Comparison of ENCODE assay signal across 1 cellular context in the genomic region with DNA sequence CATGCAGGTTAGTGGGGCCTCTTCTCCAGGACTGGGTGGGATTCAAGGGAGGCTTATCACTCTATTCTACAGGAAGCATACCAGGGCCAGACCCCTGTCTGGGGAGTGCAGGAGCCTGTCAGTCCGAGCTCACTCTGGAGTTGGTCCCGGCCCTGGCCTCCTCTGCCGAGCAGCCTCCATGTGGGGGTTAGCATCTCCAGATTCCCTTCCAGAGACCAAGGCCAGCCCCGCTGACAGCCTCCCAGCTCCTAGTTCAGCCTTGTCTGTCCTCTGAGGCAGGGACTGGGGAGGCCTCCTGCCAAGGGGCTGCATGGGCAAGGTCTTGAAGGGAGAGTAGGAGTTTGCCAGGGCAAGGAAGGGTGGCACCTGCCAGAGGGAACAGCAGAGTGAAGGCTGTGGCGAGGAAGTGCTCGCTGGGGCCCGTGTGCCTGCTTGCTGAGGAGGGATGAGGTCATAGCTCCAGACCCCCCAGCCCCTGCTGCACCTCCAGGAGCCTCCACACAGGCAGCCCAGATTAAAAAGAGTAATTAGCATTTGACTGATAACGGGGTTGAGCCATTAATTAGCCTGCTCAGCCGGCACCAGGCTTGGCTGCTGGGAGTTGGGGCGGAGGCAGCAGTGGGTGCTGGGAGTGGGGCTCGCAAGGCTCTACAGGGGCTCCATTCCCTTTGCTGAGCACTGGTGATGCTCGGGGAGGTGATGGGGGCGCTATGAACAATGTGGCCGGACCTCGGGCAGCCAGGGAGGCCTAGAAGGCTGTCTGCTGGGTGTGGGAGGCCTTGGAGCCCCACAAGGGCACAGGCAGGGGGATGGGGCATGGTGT.
TF ChIP-seq lines count a peak whose summit lies in the region.

No MANE protein-coding gene starts in this region.

TF ChIP-seq in K562, 482 proteins besides CTCF, POLR2A, EP300 and RAD21 (continues in another document):
- TF ChIP-seq, protein P1, sequence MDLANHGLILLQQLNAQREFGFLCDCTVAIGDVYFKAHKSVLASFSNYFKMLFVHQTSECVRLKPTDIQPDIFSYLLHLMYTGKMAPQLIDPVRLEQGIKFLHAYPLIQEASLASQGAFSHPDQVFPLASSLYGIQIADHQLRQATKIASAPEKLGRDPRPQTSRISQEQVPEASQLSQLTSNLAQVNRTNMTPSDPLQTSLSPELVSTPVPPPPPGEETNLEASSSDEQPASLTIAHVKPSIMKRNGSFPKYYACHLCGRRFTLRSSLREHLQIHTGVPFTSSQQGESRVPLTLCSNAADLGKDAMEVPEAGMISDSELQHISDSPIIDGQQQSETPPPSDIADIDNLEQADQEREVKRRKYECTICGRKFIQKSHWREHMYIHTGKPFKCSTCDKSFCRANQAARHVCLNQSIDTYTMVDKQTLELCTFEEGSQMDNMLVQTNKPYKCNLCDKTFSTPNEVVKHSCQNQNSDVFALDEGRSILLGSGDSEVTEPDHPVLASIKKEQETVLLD (IDR thresholded peaks at IDR 0.05): peak; percentile 19; the same call in 1 of the 2 replicates
- TF ChIP-seq ZNF707 (CRISPR knock-in tag; conservative IDR thresholded peaks at IDR 0.05): 0 out of 2 replicates have a peak, but pooled peaks have one; percentile 13
- TF ChIP-seq CTBP1 (IDR thresholded peaks at IDR 0.05; ENCODE audit: borderline replicate concordance): 0 out of 2 replicates have a peak, but pooled peaks have one; percentile 25
- no peak for TF ChIP-seq FOXK1 (CRISPR knock-in tag; IDR thresholded peaks at IDR 0.05; ENCODE audit: borderline replicate concordance)
- 0 out of 2 replicates have a peak, but pooled peaks have one; percentile 46 for TF ChIP-seq GATAD2A (IDR thresholded peaks at IDR 0.05)
- TF ChIP-seq ZFP1 (CRISPR knock-in tag; IDR thresholded peaks at IDR 0.05): no peak
- TF ChIP-seq ZNF668 (CRISPR knock-in tag; IDR thresholded peaks at IDR 0.05): no peak
- TF ChIP-seq, protein P2, sequence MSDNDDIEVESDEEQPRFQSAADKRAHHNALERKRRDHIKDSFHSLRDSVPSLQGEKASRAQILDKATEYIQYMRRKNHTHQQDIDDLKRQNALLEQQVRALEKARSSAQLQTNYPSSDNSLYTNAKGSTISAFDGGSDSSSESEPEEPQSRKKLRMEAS (CRISPR knock-in tag; IDR thresholded peaks at IDR 0.05): 0 out of 2 replicates have a peak, but pooled peaks have one; percentile 6
- peak; percentile 23; the same call in 1 of the 2 replicates for TF ChIP-seq JUND (IDR thresholded peaks at IDR 0.05; ENCODE audit: borderline replicate concordance, low read depth, low read length)
- no peak; the same call in 2 of the 3 replicates for TF ChIP-seq JUND (tag; IDR thresholded peaks at IDR 0.05; ENCODE audit: borderline replicate concordance, low read depth, low read length)
- no peak for TF ChIP-seq PHF20 (IDR thresholded peaks at IDR 0.05; ENCODE audit: partially characterized antibody)
- no peak for TF ChIP-seq EHMT2 (IDR thresholded peaks at IDR 0.05)
- no peak for TF ChIP-seq ZBTB1 (CRISPR knock-in tag; IDR thresholded peaks at IDR 0.05; ENCODE audit: borderline replicate concordance, low read depth)
- TF ChIP-seq KDM1A (IDR thresholded peaks at IDR 0.05): 0 out of 4 replicates have a peak, but pooled peaks of 1 of the 2 experiments have one; percentile 33
- TF ChIP-seq, protein P3, sequence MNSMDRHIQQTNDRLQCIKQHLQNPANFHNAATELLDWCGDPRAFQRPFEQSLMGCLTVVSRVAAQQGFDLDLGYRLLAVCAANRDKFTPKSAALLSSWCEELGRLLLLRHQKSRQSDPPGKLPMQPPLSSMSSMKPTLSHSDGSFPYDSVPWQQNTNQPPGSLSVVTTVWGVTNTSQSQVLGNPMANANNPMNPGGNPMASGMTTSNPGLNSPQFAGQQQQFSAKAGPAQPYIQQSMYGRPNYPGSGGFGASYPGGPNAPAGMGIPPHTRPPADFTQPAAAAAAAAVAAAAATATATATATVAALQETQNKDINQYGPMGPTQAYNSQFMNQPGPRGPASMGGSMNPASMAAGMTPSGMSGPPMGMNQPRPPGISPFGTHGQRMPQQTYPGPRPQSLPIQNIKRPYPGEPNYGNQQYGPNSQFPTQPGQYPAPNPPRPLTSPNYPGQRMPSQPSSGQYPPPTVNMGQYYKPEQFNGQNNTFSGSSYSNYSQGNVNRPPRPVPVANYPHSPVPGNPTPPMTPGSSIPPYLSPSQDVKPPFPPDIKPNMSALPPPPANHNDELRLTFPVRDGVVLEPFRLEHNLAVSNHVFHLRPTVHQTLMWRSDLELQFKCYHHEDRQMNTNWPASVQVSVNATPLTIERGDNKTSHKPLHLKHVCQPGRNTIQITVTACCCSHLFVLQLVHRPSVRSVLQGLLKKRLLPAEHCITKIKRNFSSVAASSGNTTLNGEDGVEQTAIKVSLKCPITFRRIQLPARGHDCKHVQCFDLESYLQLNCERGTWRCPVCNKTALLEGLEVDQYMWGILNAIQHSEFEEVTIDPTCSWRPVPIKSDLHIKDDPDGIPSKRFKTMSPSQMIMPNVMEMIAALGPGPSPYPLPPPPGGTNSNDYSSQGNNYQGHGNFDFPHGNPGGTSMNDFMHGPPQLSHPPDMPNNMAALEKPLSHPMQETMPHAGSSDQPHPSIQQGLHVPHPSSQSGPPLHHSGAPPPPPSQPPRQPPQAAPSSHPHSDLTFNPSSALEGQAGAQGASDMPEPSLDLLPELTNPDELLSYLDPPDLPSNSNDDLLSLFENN (IDR thresholded peaks at IDR 0.05; ENCODE audit: low read depth in 2 of 2, low read length in 2 of 2): no peak
- peak in 1 of 3 experiments; percentile 42; a peak in 2 of 6 replicates for TF ChIP-seq ZBTB11 (CRISPR knock-in tag; IDR thresholded peaks at IDR 0.05)
- no peak for TF ChIP-seq ETV1 (tag; conservative IDR thresholded peaks at IDR 0.05; ENCODE audit: low read depth)
- TF ChIP-seq FOXM1 (IDR thresholded peaks at IDR 0.05; ENCODE audit: low read depth): no peak
- no peak for TF ChIP-seq FOXM1 (CRISPR knock-in tag; IDR thresholded peaks at IDR 0.05; ENCODE audit: low read depth)
- TF ChIP-seq NR1H2 (CRISPR knock-in tag; IDR thresholded peaks at IDR 0.05): no peak
- no peak for TF ChIP-seq SAP30 (IDR thresholded peaks at IDR 0.05; ENCODE audit: borderline replicate concordance, insufficient read depth, low read depth, low read length, poor library complexity, severe bottlenecking)
- peak in 1 of 2 experiments; percentile 61; a peak in 1 of 4 replicates for TF ChIP-seq MAZ (CRISPR knock-in tag; conservative IDR thresholded peaks at IDR 0.05 in 1 of 2, IDR thresholded peaks at IDR 0.05 in 1 of 2)
- TF ChIP-seq CCAR2 (IDR thresholded peaks at IDR 0.05; ENCODE audit: low read depth, low read length): no peak
- TF ChIP-seq SIX5 (IDR thresholded peaks at IDR 0.05; ENCODE audit: borderline replicate concordance in 1 of 2, insufficient read depth in 1 of 2, low read depth in 1 of 2, low read length in 2 of 2): no peak
- TF ChIP-seq, protein P4, sequence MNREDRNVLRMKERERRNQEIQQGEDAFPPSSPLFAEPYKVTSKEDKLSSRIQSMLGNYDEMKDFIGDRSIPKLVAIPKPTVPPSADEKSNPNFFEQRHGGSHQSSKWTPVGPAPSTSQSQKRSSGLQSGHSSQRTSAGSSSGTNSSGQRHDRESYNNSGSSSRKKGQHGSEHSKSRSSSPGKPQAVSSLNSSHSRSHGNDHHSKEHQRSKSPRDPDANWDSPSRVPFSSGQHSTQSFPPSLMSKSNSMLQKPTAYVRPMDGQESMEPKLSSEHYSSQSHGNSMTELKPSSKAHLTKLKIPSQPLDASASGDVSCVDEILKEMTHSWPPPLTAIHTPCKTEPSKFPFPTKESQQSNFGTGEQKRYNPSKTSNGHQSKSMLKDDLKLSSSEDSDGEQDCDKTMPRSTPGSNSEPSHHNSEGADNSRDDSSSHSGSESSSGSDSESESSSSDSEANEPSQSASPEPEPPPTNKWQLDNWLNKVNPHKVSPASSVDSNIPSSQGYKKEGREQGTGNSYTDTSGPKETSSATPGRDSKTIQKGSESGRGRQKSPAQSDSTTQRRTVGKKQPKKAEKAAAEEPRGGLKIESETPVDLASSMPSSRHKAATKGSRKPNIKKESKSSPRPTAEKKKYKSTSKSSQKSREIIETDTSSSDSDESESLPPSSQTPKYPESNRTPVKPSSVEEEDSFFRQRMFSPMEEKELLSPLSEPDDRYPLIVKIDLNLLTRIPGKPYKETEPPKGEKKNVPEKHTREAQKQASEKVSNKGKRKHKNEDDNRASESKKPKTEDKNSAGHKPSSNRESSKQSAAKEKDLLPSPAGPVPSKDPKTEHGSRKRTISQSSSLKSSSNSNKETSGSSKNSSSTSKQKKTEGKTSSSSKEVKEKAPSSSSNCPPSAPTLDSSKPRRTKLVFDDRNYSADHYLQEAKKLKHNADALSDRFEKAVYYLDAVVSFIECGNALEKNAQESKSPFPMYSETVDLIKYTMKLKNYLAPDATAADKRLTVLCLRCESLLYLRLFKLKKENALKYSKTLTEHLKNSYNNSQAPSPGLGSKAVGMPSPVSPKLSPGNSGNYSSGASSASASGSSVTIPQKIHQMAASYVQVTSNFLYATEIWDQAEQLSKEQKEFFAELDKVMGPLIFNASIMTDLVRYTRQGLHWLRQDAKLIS (CRISPR knock-in tag; IDR thresholded peaks at IDR 0.05): 0 out of 2 replicates have a peak, but pooled peaks have one; percentile 34
- no peak for TF ChIP-seq ZNF436 (CRISPR knock-in tag; IDR thresholded peaks at IDR 0.05)
- peak; percentile 68 for TF ChIP-seq ATF7 (IDR thresholded peaks at IDR 0.05)
- TF ChIP-seq ZNF165 (CRISPR knock-in tag; IDR thresholded peaks at IDR 0.05; ENCODE audit: borderline replicate concordance): peak; percentile 34; the same call in 1 of the 2 replicates
- TF ChIP-seq KLF6 (CRISPR knock-in tag; IDR thresholded peaks at IDR 0.05; ENCODE audit: borderline replicate concordance): no peak
- 0 out of 2 replicates have a peak, but pooled peaks have one; percentile 65 for TF ChIP-seq ZNF133 (CRISPR knock-in tag; IDR thresholded peaks at IDR 0.05)
- TF ChIP-seq PTRF (tag; IDR thresholded peaks at IDR 0.05): no peak
- 0 out of 2 replicates have a peak, but pooled peaks have one; percentile 11 for TF ChIP-seq POLR2G (IDR thresholded peaks at IDR 0.05; ENCODE audit: low read depth, low read length)
- TF ChIP-seq ZNF134 (CRISPR knock-in tag; conservative IDR thresholded peaks at IDR 0.05): 0 out of 2 replicates have a peak, but pooled peaks have one; percentile 10
- TF ChIP-seq RFX5 (IDR thresholded peaks at IDR 0.05; ENCODE audit: low read depth, low read length): no peak
- TF ChIP-seq ZNF311 (CRISPR knock-in tag; IDR thresholded peaks at IDR 0.05): no peak; the same call in 1 of the 2 replicates
- TF ChIP-seq SPI1 (IDR thresholded peaks at IDR 0.05; ENCODE audit: borderline replicate concordance, low read depth, low read length): 0 out of 2 replicates have a peak, but pooled peaks have one; percentile 7
- TF ChIP-seq ZBED1 (IDR thresholded peaks at IDR 0.05): no peak
- TF ChIP-seq, protein P5, sequence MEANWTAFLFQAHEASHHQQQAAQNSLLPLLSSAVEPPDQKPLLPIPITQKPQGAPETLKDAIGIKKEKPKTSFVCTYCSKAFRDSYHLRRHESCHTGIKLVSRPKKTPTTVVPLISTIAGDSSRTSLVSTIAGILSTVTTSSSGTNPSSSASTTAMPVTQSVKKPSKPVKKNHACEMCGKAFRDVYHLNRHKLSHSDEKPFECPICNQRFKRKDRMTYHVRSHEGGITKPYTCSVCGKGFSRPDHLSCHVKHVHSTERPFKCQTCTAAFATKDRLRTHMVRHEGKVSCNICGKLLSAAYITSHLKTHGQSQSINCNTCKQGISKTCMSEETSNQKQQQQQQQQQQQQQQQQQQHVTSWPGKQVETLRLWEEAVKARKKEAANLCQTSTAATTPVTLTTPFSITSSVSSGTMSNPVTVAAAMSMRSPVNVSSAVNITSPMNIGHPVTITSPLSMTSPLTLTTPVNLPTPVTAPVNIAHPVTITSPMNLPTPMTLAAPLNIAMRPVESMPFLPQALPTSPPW (CRISPR knock-in tag; IDR thresholded peaks at IDR 0.05): peak; percentile 39
- no peak for TF ChIP-seq TCFL5 (CRISPR knock-in tag; conservative IDR thresholded peaks at IDR 0.05)
- no peak for TF ChIP-seq TAF1 (IDR thresholded peaks at IDR 0.05; ENCODE audit: control insufficient read depth, extremely low read depth, insufficient read depth, low read length, severe bottlenecking)
- TF ChIP-seq NEUROD1 (IDR thresholded peaks at IDR 0.05; ENCODE audit: borderline replicate concordance, low read depth, low read length, partially characterized antibody): no peak
- no peak; the same call in 1 of the 2 replicates for TF ChIP-seq PHF8 (IDR thresholded peaks at IDR 0.05; ENCODE audit: borderline replicate concordance, low read length)
- peak; percentile 8; the same call in 1 of the 2 replicates for TF ChIP-seq JUN (IDR thresholded peaks at IDR 0.05; ENCODE audit: borderline replicate concordance, low read depth, low read length)
- TF ChIP-seq JUN (CRISPR knock-in tag; IDR thresholded peaks at IDR 0.05; ENCODE audit: borderline replicate concordance): no peak
- no peak for TF ChIP-seq MTA2 (IDR thresholded peaks at IDR 0.05; ENCODE audit: low read depth)
- no peak for TF ChIP-seq FOXJ2 (tag; IDR thresholded peaks at IDR 0.05)
- no peak for TF ChIP-seq ETV5 (CRISPR knock-in tag; IDR thresholded peaks at IDR 0.05; ENCODE audit: low read depth)
- peak; percentile 71; the same call in 1 of the 2 replicates for TF ChIP-seq ATF3 (IDR thresholded peaks at IDR 0.05)
- no peak for TF ChIP-seq ATF3 (CRISPR knock-in tag; conservative IDR thresholded peaks at IDR 0.05)
- peak; percentile 69 for TF ChIP-seq DACH1 (IDR thresholded peaks at IDR 0.05; ENCODE audit: partially characterized antibody)
